In the genomic region with DNA sequence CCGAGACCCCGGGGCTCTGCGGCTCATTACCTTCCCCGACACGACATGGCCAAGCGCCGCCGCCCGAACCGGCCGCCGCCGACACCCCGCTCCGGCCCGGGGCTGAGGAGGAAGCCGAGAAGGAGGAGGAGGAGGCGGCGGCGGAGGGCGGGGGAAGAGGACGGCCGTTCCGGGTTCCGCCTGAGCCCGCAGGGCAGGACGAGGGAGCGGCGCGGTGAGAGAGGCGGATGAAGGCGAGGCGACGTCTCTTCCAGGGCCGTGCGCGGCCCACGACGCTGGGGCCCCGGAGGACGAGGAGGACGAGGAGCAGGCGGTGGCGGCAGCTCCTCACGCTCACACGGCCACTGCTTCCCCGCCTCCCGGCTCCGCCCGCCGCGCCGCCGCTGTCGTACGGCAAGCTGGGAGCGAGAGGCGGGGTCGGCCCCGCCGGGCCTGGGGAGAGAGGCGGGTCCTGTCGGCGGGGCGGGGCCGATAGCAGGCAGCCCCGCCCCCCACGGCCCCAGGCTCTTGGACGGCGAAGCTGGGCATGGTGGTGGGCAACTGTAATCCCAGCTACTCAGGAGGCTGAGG, we compare ENCODE assay signal across 8 cellular contexts. TPM values are rescaled to one million over a fixed set of nuclear protein-coding genes. Genes with fewer than 3 reads are reported as not detected.
A peak's percentile ranks its signal among the peaks of the same experiment; 100 is the strongest.
DNase-seq lines count a peak whose midpoint lies in the region; ATAC-seq and TF ChIP-seq lines count a peak whose summit lies in the region.
"Not testable (repeated sequence)": the region's sequence is repeated elsewhere in the genome, so short reads cannot be mapped to it uniquely, and the experiment has no call there.

No MANE protein-coding gene starts in this region.

- not testable (repeated sequence) for H3K9me3 Mint-ChIP-seq in IgD-negative memory B cell; activated T-cell treated with anti-CD3 and anti-CD28 coated beads, Interleukin-2, amount 50 U/mL, for 24 hours

- peaks cover 10% of the 10 kb centered on the region; the same call in 1 of the 2 replicates for H3F3A ChIP-seq in PC-9 (ENCODE audit: insufficient read depth, low read depth)

- H3K27ac Mint-ChIP-seq in IgD-negative memory B cell: peak overlapping the region; percentile 89 to 92 (median 90)
- H3K27ac Mint-ChIP-seq in activated T-cell treated with anti-CD3 and anti-CD28 coated beads, Interleukin-2, amount 50 U/mL, for 24 hours: peak overlapping the region; percentile 93

- POLR2A ChIA-PET in PC-9 (lab: Charles Lee; ENCODE audit: unreplicated experiment): interaction anchor here (0.6 to 1.0 kb wide), 9 partner anchors 36 to 867 kb away, joined by 3 to 44 read pairs (median 4); a partner anchor contains a TSS

- H3K9ac ChIP-seq in mucosa of rectum (ENCODE audit: low read depth in 1 of 2, low read length in 2 of 2): peak overlapping the region; percentile 77 to 91

- peak; percentile 65 for ATAC-seq in GM21619 (IDR thresholded peaks at IDR 0.05; ENCODE audit: unreplicated experiment)

- not testable (repeated sequence) for H3K36me3 Mint-ChIP-seq in IgD-negative memory B cell
- H3K36me3 Mint-ChIP-seq in activated T-cell treated with anti-CD3 and anti-CD28 coated beads, Interleukin-2, amount 50 U/mL, for 24 hours (ENCODE audit: low read depth): peaks cover 15% of the 10 kb centered on the region

- peaks cover 13% of the 10 kb centered on the region for H3K4me1 ChIP-seq in PC-9 (replicated peaks; ENCODE audit: insufficient read depth)
- not testable (repeated sequence) for H3K4me1 ChIP-seq in mucosa of rectum (ENCODE audit: control insufficient read depth in 2 of 2, insufficient read depth in 2 of 2, low read length in 2 of 2)

- not testable (repeated sequence) for H3K27me3 Mint-ChIP-seq in IgD-negative memory B cell; activated T-cell treated with anti-CD3 and anti-CD28 coated beads, Interleukin-2, amount 50 U/mL, for 24 hours

- H3K4me3 Mint-ChIP-seq in IgD-negative memory B cell: peak overlapping the region; percentile 83 to 95 (median 95)
- H3K4me3 Mint-ChIP-seq in activated T-cell treated with anti-CD3 and anti-CD28 coated beads, Interleukin-2, amount 50 U/mL, for 24 hours: peak overlapping the region; percentile 90

- not testable (repeated sequence) for TF ChIP-seq CTCF in PC-9 (conservative IDR thresholded peaks at IDR 0.05)

- H3K79me2 ChIP-seq in PC-9 (ENCODE audit: low read depth): peaks cover 41% of the 10 kb centered on the region

- peaks cover 21 to 26% (median 22%) of the 10 kb centered on the region in 3 donors for H3K4me1 Mint-ChIP-seq in IgD-negative memory B cell
- H3K4me1 Mint-ChIP-seq in activated T-cell treated with anti-CD3 and anti-CD28 coated beads, Interleukin-2, amount 50 U/mL, for 24 hours (ENCODE audit: low read depth): peaks cover 29% of the 10 kb centered on the region

- H3K4me3 ChIP-seq in PC-9 (peak overlapping the region; percentile 59), mucosa of rectum (ENCODE audit: low read length in 2 of 2) (peak overlapping the region; percentile 77 to 88)

- intact Hi-C loops in PC-9 (cut with micrococcal nuclease; ENCODE audit: unreplicated experiment): loop anchor here (1.0 to 2.0 kb wide), 4 partner anchors 20 to 74 kb away; a partner anchor contains a TSS

- not testable (repeated sequence) for H3K9me3 ChIP-seq in PC-9 (ENCODE audit: insufficient read depth, low read depth); mucosa of rectum (ENCODE audit: control insufficient read depth in 2 of 2, low read length in 2 of 2)

- BruUV-seq in PC-9 (replicated peaks; lab: Mats Ljungman, UMichigan): not testable (repeated sequence)

- CTCF ChIA-PET in PC-9 (lab: Charles Lee): interaction anchor here (0.6 to 1.0 kb wide), 2 partner anchors 74 to 82 kb away, joined by 3 to 8 read pairs; no protein-coding TSS in a partner anchor

- TF ChIP-seq POLR2A in erythroblast (IDR thresholded peaks at IDR 0.05; ENCODE audit: low read length): peak; percentile 69

- H3K9me2 ChIP-seq in PC-9 (ENCODE audit: insufficient read depth): not testable (repeated sequence)

- H3K27me3 ChIP-seq in PC-9 (ENCODE audit: insufficient read depth, low read depth); mucosa of rectum (ENCODE audit: control insufficient read depth in 2 of 2, insufficient read depth in 2 of 2, low read length in 2 of 2): not testable (repeated sequence)

- H2AFZ ChIP-seq in PC-9: peak overlapping the region; percentile 79

- H4K20me1 ChIP-seq in PC-9 (ENCODE audit: insufficient read depth): not testable (repeated sequence)

- DNase-seq in DMS 273 treated with DMSO at 0.1 percent for 48 hours (lab: John Stamatoyannopoulos, UW) (peak; percentile 36), PC-9 (peak; percentile 66 to 94), erythroblast (lab: John Stamatoyannopoulos, UW) (peak; percentile 88 to 92)
- peak; percentile 93 for DNase-seq in activated T-cell treated with anti-CD3 and anti-CD28 coated beads, Interleukin-2, amount 50 U/mL, for 24 hours
- peak; percentile 77 for DNase-seq in stimulated activated CD8-positive, alpha-beta memory T cell treated with anti-CD3 and anti-CD28 coated beads, Interleukin-4, amount 100 ng/mL, for 24 hours (ENCODE audit: low read depth)

- peak overlapping the region; percentile 76 for H3K27ac ChIP-seq in PC-9
- H3K27ac ChIP-seq in mucosa of rectum (ENCODE audit: low read depth in 2 of 2, low read length in 2 of 2): peak overlapping the region; percentile 95 to 97

- not testable (repeated sequence) for H3K36me3 ChIP-seq in PC-9 (ENCODE audit: low read depth); mucosa of rectum (ENCODE audit: control insufficient read depth in 2 of 2, insufficient read depth in 2 of 2, low read length in 2 of 2)

- peak overlapping the region; percentile 72 for H3K4me2 ChIP-seq in PC-9

RNA-seq across cellular contexts. Expression of a gene that starts 20.0 kb away (rescaled TPM):
- polyA plus RNA-seq in IgD-negative memory B cell: 42.7 TPM
- total RNA-seq in PC-9 (2021): 84.6 TPM in 2 replicates

RNA-seq across cellular contexts. Expression of a gene that starts 35.2 kb away (rescaled TPM):
- 11.3 TPM for polyA plus RNA-seq in IgD-negative memory B cell
- total RNA-seq in PC-9 (2021): 85.0 and 90.8 TPM in 2 replicates

RNA-seq across cellular contexts. Expression of a gene that starts 39.5 kb away (rescaled TPM):
- polyA plus RNA-seq in IgD-negative memory B cell: 1.7 TPM
- total RNA-seq in PC-9 (2021): 1.4 and 2.6 TPM in 2 replicates

RNA-seq across cellular contexts. Expression of a gene that starts 47.2 kb away (rescaled TPM):
- polyA plus RNA-seq in IgD-negative memory B cell: 161 TPM
- 6.7 and 7.6 TPM in 2 replicates for total RNA-seq in PC-9 (2021)

Comparison
In these comparisons a context has a peak if more than half of its experiments do, and no peak if none do; other contexts are left out.
1. Peak in every context shown above with its lines: DNase-seq, ATAC-seq, H3K4me3 ChIP-seq and H3K27ac ChIP-seq.
2. DNase-seq: peak in every context shown above with its lines; median percentile 93 in activated T-cell treated with anti-CD3 and anti-CD28 coated beads, Interleukin-2, amount 50 U/mL, for 24 hours; 90 in erythroblast; 80 in PC-9; 77 in stimulated activated CD8-positive, alpha-beta memory T cell treated with anti-CD3 and anti-CD28 coated beads, Interleukin-4, amount 100 ng/mL, for 24 hours; 36 in DMS 273 treated with DMSO at 0.1 percent for 48 hours.